In the genomic region with DNA sequence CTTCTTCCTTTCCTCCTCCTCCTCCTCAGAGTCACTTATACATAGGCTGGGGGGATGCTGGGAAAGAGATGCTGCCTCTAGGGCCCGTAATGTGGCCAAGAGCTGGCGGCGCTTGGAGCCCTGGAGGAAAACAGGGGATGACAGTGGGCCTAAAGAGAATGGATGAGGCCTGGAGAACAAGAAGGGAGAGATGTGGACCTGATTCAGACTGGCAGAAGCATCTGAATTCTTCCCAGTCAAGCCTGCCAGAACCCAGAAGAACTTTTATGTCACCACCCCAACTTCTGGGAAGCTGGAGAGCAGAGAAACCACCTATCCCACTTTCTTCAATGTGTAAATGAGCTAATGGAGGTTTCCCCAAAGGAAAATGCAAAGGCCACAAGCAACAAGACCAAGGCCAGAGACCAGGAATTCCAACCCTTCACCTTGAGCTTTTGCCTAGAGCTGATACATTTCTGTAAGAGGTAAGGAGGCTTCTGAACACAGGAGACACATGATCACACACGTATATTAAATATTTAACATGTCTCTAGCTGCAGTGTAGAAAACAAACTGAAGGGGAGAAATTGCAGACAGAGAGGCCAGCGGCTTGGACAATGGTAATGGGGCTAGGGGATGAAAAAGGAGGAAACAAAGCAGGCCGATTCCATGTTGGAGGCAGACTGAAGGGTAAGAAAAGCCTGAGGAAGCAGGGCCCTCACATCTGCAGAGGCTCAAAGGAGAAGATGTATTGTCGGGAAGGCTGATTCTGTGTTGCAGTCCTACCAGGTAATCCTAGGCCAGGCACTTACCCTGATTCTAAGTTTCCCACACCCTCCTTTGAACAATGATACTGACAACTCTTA, we compare ENCODE assay signal across 8 cellular contexts. TPM values are rescaled to one million over a fixed set of nuclear protein-coding genes. Genes with fewer than 3 reads are reported as not detected.
A peak's percentile ranks its signal among the peaks of the same experiment; 100 is the strongest.
DNase-seq lines count a peak whose midpoint lies in the region; ATAC-seq lines count a peak whose summit lies in the region.

No MANE protein-coding gene starts in this region.

- H2AFZ ChIP-seq in GM23248 = peak overlapping the region; percentile 90

- H3K27ac ChIP-seq in GM23248 (0 out of 2 replicates have a peak overlapping the region, but pooled peaks have one; percentile 5), SK-N-MC (peak overlapping the region; percentile 27; the same call in 1 of the 2 replicates), right cardiac atrium (ENCODE audit: low read length) (no peak overlapping the region)

- no peaks in the 10 kb centered on the region for H4K20me1 ChIP-seq in GM23248 (ENCODE audit: insufficient read depth)

- peaks cover 94% of the 10 kb centered on the region for H3K79me2 ChIP-seq in GM23248 (ENCODE audit: insufficient read depth)

- DNase-seq in GM23248 = peak; percentile 44
- no peak for DNase-seq in SK-N-MC (ENCODE audit: low read depth, low spot score)
- DNase-seq in right cardiac atrium = no peak
- no peak for DNase-seq in NCI-H187 treated with DMSO at 0.1 percent for 48 hours (lab: John Stamatoyannopoulos, UW)
- DNase-seq in foreskin melanocyte = no peak
- no peak for DNase-seq in NCI-H128 (lab: John Stamatoyannopoulos, UW; ENCODE audit: unreplicated experiment)

- H3K9ac ChIP-seq in GM23248 (peak overlapping the region; percentile 88), SK-N-MC (ENCODE audit: insufficient read length) (peak overlapping the region; percentile 94), skeletal muscle satellite cell (ENCODE audit: low read depth, low read length) (peak overlapping the region; percentile 94)

- H3F3A ChIP-seq in GM23248 (ENCODE audit: insufficient read depth) = peaks cover 32% of the 10 kb centered on the region

- no peak for ATAC-seq in right cardiac atrium
- no peak for ATAC-seq in HG03469 (IDR thresholded peaks at IDR 0.05; ENCODE audit: unreplicated experiment)

- in situ Hi-C loops in GM23248 (cut with MboI) = no loop called here

- peaks cover 31% of the 10 kb centered on the region for H3K4me1 ChIP-seq in GM23248 (ENCODE audit: insufficient read depth)
- peaks cover 17% of the 10 kb centered on the region for H3K4me1 ChIP-seq in right cardiac atrium (ENCODE audit: control insufficient read depth, insufficient read depth, low read length)
- H3K4me1 ChIP-seq in skeletal muscle satellite cell (ENCODE audit: control insufficient read depth, insufficient read depth, low read length) = peaks cover 30% of the 10 kb centered on the region

- no peaks in the 10 kb centered on the region for H3K9me2 ChIP-seq in GM23248 (ENCODE audit: insufficient read depth)

- H3K4me2 ChIP-seq in GM23248 (ENCODE audit: unreplicated experiment) (peak overlapping the region; percentile 89), skeletal muscle satellite cell (ENCODE audit: low read length) (peak overlapping the region; percentile 92)

- H3K27me3 ChIP-seq in GM23248 (replicated peaks; ENCODE audit: insufficient read depth) (no peaks in the 10 kb centered on the region), right cardiac atrium (ENCODE audit: control insufficient read depth, insufficient read depth) (no peaks in the 10 kb centered on the region), skeletal muscle satellite cell (ENCODE audit: control insufficient read depth, insufficient read depth, low read length) (no peaks in the 10 kb centered on the region)

- WGBS in GM23248 (ENCODE audit: low coverage in 1 of 2, low lambda C conversion rate in 2 of 2, missing lambda C conversion rate in 2 of 2), 2 experiments = 34 to 44% methylated on average over 7 of the region's 7 CpGs
- 56% methylated on average over 7 of the region's 7 CpGs for WGBS in right cardiac atrium

- H3K4me3 ChIP-seq in GM23248 (peak overlapping the region; percentile 96), SK-N-MC (peak overlapping the region; percentile 98), right cardiac atrium (ENCODE audit: low read length) (peak overlapping the region; percentile 87), skeletal muscle satellite cell (ENCODE audit: low read length) (peak overlapping the region; percentile 89)

- intact Hi-C loops in right cardiac atrium (cut with DNase I) = loop anchor here in 1 of 4 donors (5.0 kb wide), 2 partner anchors 70 to 80 kb away; a partner anchor contains a TSS

- peaks cover 26% of the 10 kb centered on the region; the same call in 1 of the 2 replicates for H3K36me3 ChIP-seq in GM23248 (ENCODE audit: low read depth)
- H3K36me3 ChIP-seq in SK-N-MC (ENCODE audit: insufficient read depth, low read length) = peaks cover 41% of the 10 kb centered on the region
- peaks cover 35% of the 10 kb centered on the region for H3K36me3 ChIP-seq in skeletal muscle satellite cell (ENCODE audit: insufficient read depth, low read length)

- no peaks in the 10 kb centered on the region for H3K9me3 ChIP-seq in GM23248 (ENCODE audit: low read depth)
- no peaks in the 10 kb centered on the region for H3K9me3 ChIP-seq in SK-N-MC (ENCODE audit: low read depth, low read length)
- no peaks in the 10 kb centered on the region for H3K9me3 ChIP-seq in right cardiac atrium (ENCODE audit: control insufficient read depth, low read length)
- no peaks in the 10 kb centered on the region for H3K9me3 ChIP-seq in skeletal muscle satellite cell (replicated peaks; ENCODE audit: low read length)

RNA-seq across cellular contexts. Expression of a gene that starts 1.1 kb away (rescaled TPM):
- 8.5 and 12.6 TPM in 2 replicates for total RNA-seq in GM23248 (2014; rRNA removed; shearing (Covaris generic))
- 21.3 and 24.4 TPM in 2 replicates for polyA plus RNA-seq in GM23248 (2016; fragmentation: Nextera tagmentation; extraction: Ambion mirVana)
- 10 to 100 TPM; 15.8 to 21.7 (median 18.7) TPM for total RNA-seq in right cardiac atrium
- 18.2 TPM for polyA plus RNA-seq in right cardiac atrium
- 10.4 and 13.5 TPM in 2 replicates for total RNA-seq in skeletal muscle satellite cell (2012; rRNA removed)

RNA-seq across cellular contexts. Expression of a gene that starts 1.3 kb away (rescaled TPM):
- 211 and 242 TPM in 2 replicates for total RNA-seq in GM23248 (2014; rRNA removed; shearing (Covaris generic))
- polyA plus RNA-seq in GM23248 (2016; fragmentation: Nextera tagmentation; extraction: Ambion mirVana) (256 and 264 TPM in 2 replicates), right cardiac atrium (180 TPM)
- 100 to 1,000 TPM; 176 to 196 (median 192) TPM for total RNA-seq in right cardiac atrium
- 125 and 152 TPM in 2 replicates for total RNA-seq in skeletal muscle satellite cell (2012; rRNA removed)

RNA-seq across cellular contexts. Expression of a gene that starts 9.7 kb away (rescaled TPM):
- total RNA-seq in GM23248 (2014; rRNA removed; shearing (Covaris generic)) = 35.5 and 67.9 TPM in 2 replicates
- polyA plus RNA-seq in GM23248 (2016; fragmentation: Nextera tagmentation; extraction: Ambion mirVana) (171 and 172 TPM in 2 replicates), right cardiac atrium (100 TPM)
- total RNA-seq in right cardiac atrium = 100 to 1,000 TPM in 2 of 4 donors, 10 to 100 TPM in 2; 96.9 to 115 (median 99.1) TPM
- 26.4 and 48.3 TPM in 2 replicates for total RNA-seq in skeletal muscle satellite cell (2012; rRNA removed)

RNA-seq across cellular contexts. Expression of a gene that starts 16.9 kb away (rescaled TPM):
- total RNA-seq in GM23248 (2014; rRNA removed; shearing (Covaris generic)) = 37.6 and 47.6 TPM in 2 replicates
- polyA plus RNA-seq in GM23248 (2016; fragmentation: Nextera tagmentation; extraction: Ambion mirVana) = 65.2 and 66.3 TPM in 2 replicates
- 10 to 100 TPM; 56.7 to 98.3 (median 78.2) TPM for total RNA-seq in right cardiac atrium
- polyA plus RNA-seq in right cardiac atrium = 52.6 TPM
- 60.9 and 62.9 TPM in 2 replicates for total RNA-seq in skeletal muscle satellite cell (2012; rRNA removed)

RNA-seq across cellular contexts. Expression of a gene that starts 53.3 kb away (rescaled TPM):
- 5.8 and 6.4 TPM in 2 replicates for total RNA-seq in GM23248 (2014; rRNA removed; shearing (Covaris generic))
- polyA plus RNA-seq in GM23248 (2016; fragmentation: Nextera tagmentation; extraction: Ambion mirVana) = 0.86 and 1.1 TPM in 2 replicates
- total RNA-seq in right cardiac atrium = 10 to 100 TPM; 12.4 to 19.2 (median 14.9) TPM
- 6.4 TPM for polyA plus RNA-seq in right cardiac atrium
- total RNA-seq in skeletal muscle satellite cell (2012; rRNA removed) = 0.25 and 0.66 TPM in 2 replicates
